In the genomic region with DNA sequence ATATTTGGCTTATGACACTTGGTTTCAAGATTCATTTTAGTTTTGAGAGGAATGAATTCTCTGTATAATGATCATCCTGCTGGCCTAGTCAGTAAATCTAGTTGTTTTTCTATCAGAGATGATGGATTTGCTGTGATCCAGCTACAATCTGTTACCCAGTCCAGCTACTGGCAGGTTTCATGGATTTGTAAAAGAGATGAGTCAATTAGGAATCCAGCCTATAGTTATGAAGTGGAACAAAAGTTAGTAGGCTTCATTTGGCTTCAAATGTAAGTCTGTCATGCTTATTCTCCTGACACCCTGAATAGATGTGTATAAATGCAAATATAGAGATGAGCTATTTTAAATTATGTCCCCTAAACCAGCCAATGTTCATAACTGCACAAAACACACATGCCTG, we compare ENCODE assay signal across 14 cellular contexts. TPM values are rescaled to one million over a fixed set of nuclear protein-coding genes. Genes with fewer than 3 reads are reported as not detected.
DNase-seq lines count a peak whose midpoint lies in the region; ATAC-seq and TF ChIP-seq lines count a peak whose summit lies in the region.
"Had no signal": no experiment of that assay in that cellular context is flagged by ENCODE, and none has a peak within 500 bp of the region (broad histone marks: within the 10 kb centered on the region; RNA-seq: fewer than 3 reads in every experiment).

No MANE protein-coding gene starts in this region.

- ATAC-seq in HG02610 (IDR thresholded peaks at IDR 0.05; ENCODE audit: unreplicated experiment): no peak
- no peak for ATAC-seq in GM21737 (IDR thresholded peaks at IDR 0.05; ENCODE audit: unreplicated experiment)

- TF ChIP-seq POLR2A in uterus (IDR thresholded peaks at IDR 0.05): no peak

- no peaks in the 10 kb centered on the region for H3K27me3 Mint-ChIP-seq in nephron (ENCODE audit: low read depth)

- no peaks in the 10 kb centered on the region for H3K27me3 ChIP-seq in adipocyte (replicated peaks; ENCODE audit: control insufficient read depth, insufficient read depth, low read length)
- H3K27me3 ChIP-seq in uterus: no peaks in the 10 kb centered on the region
- H3K27me3 ChIP-seq: BE2C had no signal

- H3K27ac ChIP-seq in uterus: peak overlapping the region; percentile 9 to 34
- H3K27ac ChIP-seq: C4-2B had no signal

- H3K4me1 ChIP-seq in adipocyte (ENCODE audit: control insufficient read depth, insufficient read depth, low read length): peaks cover 19% of the 10 kb centered on the region
- peaks cover 0 to 5% of the 10 kb centered on the region in 2 donors for H3K4me1 ChIP-seq in uterus
- H3K4me1 ChIP-seq: BE2C had no signal

- peaks cover 59% of the 10 kb centered on the region for H3K4me1 Mint-ChIP-seq in nephron
- H3K4me1 Mint-ChIP-seq: CD4-positive, alpha-beta memory T cell; IgD-negative memory B cell had no signal

- no peak for TF ChIP-seq CTCF in nephron (IDR thresholded peaks at IDR 0.05; ENCODE audit: unreplicated experiment in 3 of 3)
- no peak for TF ChIP-seq CTCF in uterus (IDR thresholded peaks at IDR 0.05)

- DNase-seq in GM03348 (ENCODE audit: low spot score): peak; percentile 17
- DNase-seq in adipocyte (ENCODE audit: low read depth): no peak
- no peak for DNase-seq in uterus
- DNase-seq in NCI-H774 (lab: John Stamatoyannopoulos, UW): no peak
- DNase-seq: BE2C; CD4-positive, alpha-beta memory T cell; DND-41; GF-D8 had no signal

- H3K4me3 ChIP-seq in adipocyte (ENCODE audit: low read length) (no peak overlapping the region), uterus (no peak overlapping the region)

- H3K9ac ChIP-seq in adipocyte (ENCODE audit: low read length): peak overlapping the region; percentile 19

- H3K9me3 ChIP-seq in adipocyte (ENCODE audit: control insufficient read depth, low read length): no peaks in the 10 kb centered on the region
- no peaks in the 10 kb centered on the region for H3K9me3 ChIP-seq in uterus
- H3K9me3 ChIP-seq: BE2C had no signal

- no peaks in the 10 kb centered on the region for H3K36me3 Mint-ChIP-seq in nephron (ENCODE audit: low read depth)
- H3K36me3 Mint-ChIP-seq: CD4-positive, alpha-beta memory T cell; IgD-negative memory B cell had no signal

- intact Hi-C loops in uterus (cut with DNase I; ENCODE audit: low total_unique reads): no loop called here

- no peak overlapping the region for H3K4me3 Mint-ChIP-seq in nephron
- H3K4me3 Mint-ChIP-seq: CD4-positive, alpha-beta memory T cell; IgD-negative memory B cell had no signal

- peak overlapping the region; percentile 64 to 86 (median 79) for H3K27ac Mint-ChIP-seq in nephron
- H3K27ac Mint-ChIP-seq: CD4-positive, alpha-beta memory T cell; IgD-negative memory B cell had no signal

- no peaks in the 10 kb centered on the region for H3K9me3 Mint-ChIP-seq in nephron

- H3K36me3 ChIP-seq in adipocyte (ENCODE audit: control insufficient read depth, insufficient read depth, low read length, severe bottlenecking) (no peaks in the 10 kb centered on the region), uterus (no peaks in the 10 kb centered on the region)
- H3K36me3 ChIP-seq: BE2C had no signal

RNA-seq across cellular contexts. Expression of a gene that starts 12.1 kb away (rescaled TPM):
- total RNA-seq in uterus: not detected
- total RNA-seq: CD4-positive, alpha-beta memory T cell; HT1080 had no signal

RNA-seq across cellular contexts. Expression of a gene that starts 59.2 kb away (rescaled TPM):
- 10 to 100 TPM in 3 of 4 donors, 1 to 10 TPM in 1; 6.1 to 79.0 (median 58.7) TPM for total RNA-seq in uterus
